Comparison of ENCODE assay signal across 8 cellular contexts in genomic region chr5:132813599-132814440, GRCh38. TPM values are rescaled to one million over a fixed set of nuclear protein-coding genes. Genes with fewer than 3 reads are reported as not detected.
A peak's percentile ranks its signal among the peaks of the same experiment; 100 is the strongest.
DNase-seq lines count a peak whose midpoint lies in the region; ATAC-seq and TF ChIP-seq lines count a peak whose summit lies in the region.

No MANE protein-coding gene starts in this region.

- no peak for TF ChIP-seq CTCF in AG04449 (IDR thresholded peaks at IDR 0.05; ENCODE audit: insufficient read depth, low read length, missing control alignments)
- no peak for TF ChIP-seq CTCF in GM20000 (IDR thresholded peaks at IDR 0.05; ENCODE audit: extremely low read depth, missing control alignments)
- TF ChIP-seq CTCF in right atrium auricular region (IDR thresholded peaks at IDR 0.05): no peak
- TF ChIP-seq CTCF in gastrocnemius medialis (IDR thresholded peaks at IDR 0.05 in 4 of 5, conservative IDR thresholded peaks at IDR 0.05 in 1 of 5): no peak

- H3K4me1 ChIP-seq in right atrium auricular region (peaks cover 0 to 15% of the 10 kb centered on the region in 2 donors), gastrocnemius medialis (peaks cover 0 to 10% of the 10 kb centered on the region in 2 donors)

- H3K27me3 ChIP-seq in right atrium auricular region (peaks cover 17 to 21% of the 10 kb centered on the region in 2 donors), gastrocnemius medialis (peaks cover 29 to 43% (median 38%) of the 10 kb centered on the region in 3 donors)

- CTCF ChIA-PET in AG04449 (lab: Yijun Ruan, JAX): interaction anchor here (1.1 to 14.0 kb wide), 7 partner anchors 16 to 427 kb away, joined by 4 to 317 read pairs (median 5); partner anchors contain the start of genes CCNI2 and SHROOM1

- POLR2A ChIA-PET in AG04449 (lab: Yijun Ruan, JAX): no interaction called here

- H3K4me3 ChIP-seq in AG04449 (ENCODE audit: low read depth, low read length) (peak overlapping the region; percentile 20), right atrium auricular region (peak overlapping the region; percentile 11 to 44), gastrocnemius medialis (peak overlapping the region; percentile 33 to 57 (median 40))

- H3K9me3 ChIP-seq in right atrium auricular region (no peaks in the 10 kb centered on the region), gastrocnemius medialis (no peaks in the 10 kb centered on the region)

- ATAC-seq in gastrocnemius medialis (peak in 1 of 2 donors; percentile 36), GM21529 (IDR thresholded peaks at IDR 0.05; ENCODE audit: unreplicated experiment) (no peak), GM19328 (IDR thresholded peaks at IDR 0.05; ENCODE audit: unreplicated experiment) (no peak)

- DNase-seq in AG04449 (ENCODE audit: low read depth, low spot score): no peak
- peak; percentile 79 for DNase-seq in GM20000 (ENCODE audit: low spot score)
- DNase-seq in activated gamma-delta T cell treated with anti-CD3 and anti-CD28 coated beads, Interleukin-2, amount 50 U/mL, for 16 hours (ENCODE audit: low read depth): peak; percentile 9
- no peak for DNase-seq in right atrium auricular region (ENCODE audit: low spot score)
- DNase-seq in gastrocnemius medialis: no peak
- no peak for DNase-seq in MV-4-11 (lab: John Stamatoyannopoulos, UW)

- TF ChIP-seq POLR2A in gastrocnemius medialis (IDR thresholded peaks at IDR 0.05): no peak

- no peak overlapping the region for H3K27ac ChIP-seq in right atrium auricular region
- H3K27ac ChIP-seq in gastrocnemius medialis: no peak overlapping the region

- intact Hi-C loops in gastrocnemius medialis (cut with DNase I; ENCODE audit: low total_unique reads): no loop called here

- in situ Hi-C loops in gastrocnemius medialis (cut with MboI; ENCODE audit: low sequenced_read_pairs in 4 of 4): loop anchor here in 2 of 4 donors (25.0 kb wide), 1 partner anchor 277 kb away; the partner anchor contains the start of gene IL5 (in 2 of the 2)

- H3K36me3 ChIP-seq in right atrium auricular region: no peaks in the 10 kb centered on the region
- H3K36me3 ChIP-seq in gastrocnemius medialis: no peaks in the 10 kb centered on the region

RNA-seq across cellular contexts. Expression of gene SOWAHA, which starts 0.7 kb away (rescaled TPM):
- total RNA-seq in right atrium auricular region (not detected), gastrocnemius medialis (under 1 TPM in 1 of 4 donors, not detected in 3; 0.27 TPM)

RNA-seq across cellular contexts. Expression of gene SHROOM1, which starts 16.6 kb away (rescaled TPM):
- total RNA-seq in right atrium auricular region (1 to 10 TPM; 3.2 to 4.2 TPM), gastrocnemius medialis (1 to 10 TPM in 3 of 4 donors, under 1 TPM in 1; 0.61 to 6.0 (median 2.0) TPM)

RNA-seq across cellular contexts. Expression of gene SEPTIN8, which starts 36.8 kb away (rescaled TPM):
- total RNA-seq in right atrium auricular region (10 to 100 TPM; 21.1 to 24.8 TPM), gastrocnemius medialis (1 to 10 TPM; 5.2 to 7.9 (median 6.8) TPM)

RNA-seq across cellular contexts. Expression of gene GDF9, which starts 52.4 kb away (rescaled TPM):
- total RNA-seq in right atrium auricular region: under 1 TPM; 0.20 to 0.22 TPM
- total RNA-seq in gastrocnemius medialis: 1 to 10 TPM in 1 of 4 donors, under 1 TPM in 2, not detected in 1; 0.13 to 2.5 (median 0.46) TPM

RNA-seq across cellular contexts. Expression of gene UQCRQ, which starts 52.6 kb away (rescaled TPM):
- total RNA-seq in right atrium auricular region (100 to 1,000 TPM; 276 to 335 TPM), gastrocnemius medialis (100 to 1,000 TPM; 273 to 566 (median 326) TPM)

Comparison
In these comparisons a context has a peak if more than half of its experiments do, and no peak if none do; other contexts are left out.
1. DNase-seq: peak in GM20000 (single experiment) and activated gamma-delta T cell treated with anti-CD3 and anti-CD28 coated beads, Interleukin-2, amount 50 U/mL, for 16 hours (single experiment); none in AG04449 (single experiment), right atrium auricular region (single experiment), gastrocnemius medialis (0 of 2) and MV-4-11 (single experiment).
2. Peak in every context shown above with its lines, with median percentiles within 50 percentile points of each other: H3K4me3 ChIP-seq.